ENCODE assay signal across 1 cellular context in genomic region chr4:185357733-185358440, GRCh38.
TF ChIP-seq lines count a peak whose summit lies in the region.

No MANE protein-coding gene starts in this region.

TF ChIP-seq in K562, 482 proteins besides CTCF, POLR2A, EP300 and RAD21 (continued from another document):
- TF ChIP-seq FIP1L1 (IDR thresholded peaks at IDR 0.05; ENCODE audit: low read depth, low read length, poor library complexity, severe bottlenecking) (no peak), HDAC3 (IDR thresholded peaks at IDR 0.05; ENCODE audit: borderline replicate concordance, partially characterized antibody) (no peak), TFAM (CRISPR knock-in tag; conservative IDR thresholded peaks at IDR 0.05) (no peak), ZNF436 (CRISPR knock-in tag; IDR thresholded peaks at IDR 0.05) (no peak), ZBTB9 (CRISPR knock-in tag; IDR thresholded peaks at IDR 0.05) (no peak), ZNF717 (CRISPR knock-in tag; IDR thresholded peaks at IDR 0.05) (no peak), GTF2A2 (tag; IDR thresholded peaks at IDR 0.05) (no peak), JUND (IDR thresholded peaks at IDR 0.05; ENCODE audit: borderline replicate concordance, low read depth, low read length) (peak; percentile 16; the same call in 1 of the 2 replicates), JUND (tag; IDR thresholded peaks at IDR 0.05; ENCODE audit: borderline replicate concordance, low read depth, low read length) (no peak; the same call in 2 of the 3 replicates), ZNF232 (CRISPR knock-in tag; IDR thresholded peaks at IDR 0.05) (no peak), L3MBTL2 (IDR thresholded peaks at IDR 0.05) (peak; percentile 20; the same call in 1 of the 2 replicates), GABPA (tag; conservative IDR thresholded peaks at IDR 0.05; ENCODE audit: low read depth) (no peak), CGGBP1 (CRISPR knock-in tag; IDR thresholded peaks at IDR 0.05) (no peak), ARID2 (IDR thresholded peaks at IDR 0.05) (no peak), ZNF134 (CRISPR knock-in tag; conservative IDR thresholded peaks at IDR 0.05) (no peak), ZNF444 (CRISPR knock-in tag; IDR thresholded peaks at IDR 0.05) (no peak), ADNP (tag; IDR thresholded peaks at IDR 0.05) (0 out of 2 replicates have a peak, but pooled peaks have one; percentile 20), TEAD4 (IDR thresholded peaks at IDR 0.05; ENCODE audit: low read length) (peak; percentile 77), TEAD4 (CRISPR knock-in tag; IDR thresholded peaks at IDR 0.05; ENCODE audit: borderline replicate concordance) (no peak), NFATC3 (IDR thresholded peaks at IDR 0.05) (no peak), LEF1 (IDR thresholded peaks at IDR 0.05) (peak; percentile 51; the same call in 1 of the 2 replicates), DACH1 (IDR thresholded peaks at IDR 0.05; ENCODE audit: partially characterized antibody) (no peak), HEY1 (CRISPR knock-in tag; IDR thresholded peaks at IDR 0.05; ENCODE audit: borderline replicate concordance) (no peak), CBFA2T3 (IDR thresholded peaks at IDR 0.05) (peak; percentile 80), SNIP1 (IDR thresholded peaks at IDR 0.05; ENCODE audit: low read depth) (no peak), FOXA3 (CRISPR knock-in tag; conservative IDR thresholded peaks at IDR 0.05 in 1 of 2, IDR thresholded peaks at IDR 0.05 in 1 of 2) (no peak), ZBTB5 (IDR thresholded peaks at IDR 0.05) (no peak), TCF3 (CRISPR knock-in tag; IDR thresholded peaks at IDR 0.05) (peak; percentile 68), ZNF121 (CRISPR knock-in tag; conservative IDR thresholded peaks at IDR 0.05) (no peak), KDM4B (IDR thresholded peaks at IDR 0.05; ENCODE audit: borderline replicate concordance in 2 of 2, low read depth in 1 of 2) (no peak), MXI1 (IDR thresholded peaks at IDR 0.05; ENCODE audit: low read depth, low read length) (no peak), NELFE (IDR thresholded peaks at IDR 0.05; ENCODE audit: insufficient read depth, insufficient read length) (no peak), TAL1 (IDR thresholded peaks at IDR 0.05) (peak; percentile 69), ZKSCAN1 (IDR thresholded peaks at IDR 0.05; ENCODE audit: low read depth, low read length) (no peak), MTA2 (IDR thresholded peaks at IDR 0.05; ENCODE audit: low read depth) (peak; percentile 57), TCFL5 (CRISPR knock-in tag; conservative IDR thresholded peaks at IDR 0.05) (no peak), SREBF1 (IDR thresholded peaks at IDR 0.05; ENCODE audit: borderline replicate concordance, low read depth, low read length) (no peak), DPF2 (IDR thresholded peaks at IDR 0.05) (peak; percentile 87), ARID1B (IDR thresholded peaks at IDR 0.05) (peak; percentile 88), CCNT2 (IDR thresholded peaks at IDR 0.05; ENCODE audit: borderline replicate concordance, extremely low read depth, insufficient read length, low read depth, low read length) (no peak), ZEB2 (IDR thresholded peaks at IDR 0.05) (0 out of 2 replicates have a peak, but pooled peaks have one; percentile 15)
- TF ChIP-seq, protein P1, sequence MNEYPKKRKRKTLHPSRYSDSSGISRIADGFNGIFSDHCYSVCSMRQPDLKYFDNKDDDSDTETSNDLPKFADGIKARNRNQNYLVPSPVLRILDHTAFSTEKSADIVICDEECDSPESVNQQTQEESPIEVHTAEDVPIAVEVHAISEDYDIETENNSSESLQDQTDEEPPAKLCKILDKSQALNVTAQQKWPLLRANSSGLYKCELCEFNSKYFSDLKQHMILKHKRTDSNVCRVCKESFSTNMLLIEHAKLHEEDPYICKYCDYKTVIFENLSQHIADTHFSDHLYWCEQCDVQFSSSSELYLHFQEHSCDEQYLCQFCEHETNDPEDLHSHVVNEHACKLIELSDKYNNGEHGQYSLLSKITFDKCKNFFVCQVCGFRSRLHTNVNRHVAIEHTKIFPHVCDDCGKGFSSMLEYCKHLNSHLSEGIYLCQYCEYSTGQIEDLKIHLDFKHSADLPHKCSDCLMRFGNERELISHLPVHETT (CRISPR knock-in tag; conservative IDR thresholded peaks at IDR 0.05 in 1 of 2, IDR thresholded peaks at IDR 0.05 in 1 of 2) = no peak
- TF ChIP-seq, protein P2, sequence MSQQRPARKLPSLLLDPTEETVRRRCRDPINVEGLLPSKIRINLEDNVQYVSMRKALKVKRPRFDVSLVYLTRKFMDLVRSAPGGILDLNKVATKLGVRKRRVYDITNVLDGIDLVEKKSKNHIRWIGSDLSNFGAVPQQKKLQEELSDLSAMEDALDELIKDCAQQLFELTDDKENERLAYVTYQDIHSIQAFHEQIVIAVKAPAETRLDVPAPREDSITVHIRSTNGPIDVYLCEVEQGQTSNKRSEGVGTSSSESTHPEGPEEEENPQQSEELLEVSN (IDR thresholded peaks at IDR 0.05; ENCODE audit: borderline replicate concordance in 1 of 2, extremely low read depth in 1 of 2, insufficient read depth in 1 of 2, insufficient read length in 1 of 2, low read depth in 1 of 2, low read length in 1 of 2, poor library complexity in 1 of 2, severe bottlenecking in 1 of 2) = no peak
- TF ChIP-seq, protein P3, sequence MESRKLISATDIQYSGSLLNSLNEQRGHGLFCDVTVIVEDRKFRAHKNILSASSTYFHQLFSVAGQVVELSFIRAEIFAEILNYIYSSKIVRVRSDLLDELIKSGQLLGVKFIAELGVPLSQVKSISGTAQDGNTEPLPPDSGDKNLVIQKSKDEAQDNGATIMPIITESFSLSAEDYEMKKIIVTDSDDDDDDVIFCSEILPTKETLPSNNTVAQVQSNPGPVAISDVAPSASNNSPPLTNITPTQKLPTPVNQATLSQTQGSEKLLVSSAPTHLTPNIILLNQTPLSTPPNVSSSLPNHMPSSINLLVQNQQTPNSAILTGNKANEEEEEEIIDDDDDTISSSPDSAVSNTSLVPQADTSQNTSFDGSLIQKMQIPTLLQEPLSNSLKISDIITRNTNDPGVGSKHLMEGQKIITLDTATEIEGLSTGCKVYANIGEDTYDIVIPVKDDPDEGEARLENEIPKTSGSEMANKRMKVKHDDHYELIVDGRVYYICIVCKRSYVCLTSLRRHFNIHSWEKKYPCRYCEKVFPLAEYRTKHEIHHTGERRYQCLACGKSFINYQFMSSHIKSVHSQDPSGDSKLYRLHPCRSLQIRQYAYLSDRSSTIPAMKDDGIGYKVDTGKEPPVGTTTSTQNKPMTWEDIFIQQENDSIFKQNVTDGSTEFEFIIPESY (CRISPR knock-in tag; IDR thresholded peaks at IDR 0.05) = no peak
- TF ChIP-seq, protein P4, sequence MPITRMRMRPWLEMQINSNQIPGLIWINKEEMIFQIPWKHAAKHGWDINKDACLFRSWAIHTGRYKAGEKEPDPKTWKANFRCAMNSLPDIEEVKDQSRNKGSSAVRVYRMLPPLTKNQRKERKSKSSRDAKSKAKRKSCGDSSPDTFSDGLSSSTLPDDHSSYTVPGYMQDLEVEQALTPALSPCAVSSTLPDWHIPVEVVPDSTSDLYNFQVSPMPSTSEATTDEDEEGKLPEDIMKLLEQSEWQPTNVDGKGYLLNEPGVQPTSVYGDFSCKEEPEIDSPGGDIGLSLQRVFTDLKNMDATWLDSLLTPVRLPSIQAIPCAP (CRISPR knock-in tag; IDR thresholded peaks at IDR 0.05; ENCODE audit: borderline replicate concordance) = no peak
- TF ChIP-seq, protein P5, sequence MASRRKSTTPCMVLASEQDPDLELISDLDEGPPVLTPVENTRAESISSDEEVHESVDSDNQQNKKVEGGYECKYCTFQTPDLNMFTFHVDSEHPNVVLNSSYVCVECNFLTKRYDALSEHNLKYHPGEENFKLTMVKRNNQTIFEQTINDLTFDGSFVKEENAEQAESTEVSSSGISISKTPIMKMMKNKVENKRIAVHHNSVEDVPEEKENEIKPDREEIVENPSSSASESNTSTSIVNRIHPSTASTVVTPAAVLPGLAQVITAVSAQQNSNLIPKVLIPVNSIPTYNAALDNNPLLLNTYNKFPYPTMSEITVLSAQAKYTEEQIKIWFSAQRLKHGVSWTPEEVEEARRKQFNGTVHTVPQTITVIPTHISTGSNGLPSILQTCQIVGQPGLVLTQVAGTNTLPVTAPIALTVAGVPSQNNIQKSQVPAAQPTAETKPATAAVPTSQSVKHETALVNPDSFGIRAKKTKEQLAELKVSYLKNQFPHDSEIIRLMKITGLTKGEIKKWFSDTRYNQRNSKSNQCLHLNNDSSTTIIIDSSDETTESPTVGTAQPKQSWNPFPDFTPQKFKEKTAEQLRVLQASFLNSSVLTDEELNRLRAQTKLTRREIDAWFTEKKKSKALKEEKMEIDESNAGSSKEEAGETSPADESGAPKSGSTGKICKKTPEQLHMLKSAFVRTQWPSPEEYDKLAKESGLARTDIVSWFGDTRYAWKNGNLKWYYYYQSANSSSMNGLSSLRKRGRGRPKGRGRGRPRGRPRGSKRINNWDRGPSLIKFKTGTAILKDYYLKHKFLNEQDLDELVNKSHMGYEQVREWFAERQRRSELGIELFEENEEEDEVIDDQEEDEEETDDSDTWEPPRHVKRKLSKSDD (conservative IDR thresholded peaks at IDR 0.05; ENCODE audit: low read length) = no peak
- TF ChIP-seq, protein P6, sequence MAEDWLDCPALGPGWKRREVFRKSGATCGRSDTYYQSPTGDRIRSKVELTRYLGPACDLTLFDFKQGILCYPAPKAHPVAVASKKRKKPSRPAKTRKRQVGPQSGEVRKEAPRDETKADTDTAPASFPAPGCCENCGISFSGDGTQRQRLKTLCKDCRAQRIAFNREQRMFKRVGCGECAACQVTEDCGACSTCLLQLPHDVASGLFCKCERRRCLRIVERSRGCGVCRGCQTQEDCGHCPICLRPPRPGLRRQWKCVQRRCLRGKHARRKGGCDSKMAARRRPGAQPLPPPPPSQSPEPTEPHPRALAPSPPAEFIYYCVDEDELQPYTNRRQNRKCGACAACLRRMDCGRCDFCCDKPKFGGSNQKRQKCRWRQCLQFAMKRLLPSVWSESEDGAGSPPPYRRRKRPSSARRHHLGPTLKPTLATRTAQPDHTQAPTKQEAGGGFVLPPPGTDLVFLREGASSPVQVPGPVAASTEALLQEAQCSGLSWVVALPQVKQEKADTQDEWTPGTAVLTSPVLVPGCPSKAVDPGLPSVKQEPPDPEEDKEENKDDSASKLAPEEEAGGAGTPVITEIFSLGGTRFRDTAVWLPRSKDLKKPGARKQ (CRISPR knock-in tag; IDR thresholded peaks at IDR 0.05) = no peak
